ENCODE assay signal across 10 cellular contexts in the genomic region with DNA sequence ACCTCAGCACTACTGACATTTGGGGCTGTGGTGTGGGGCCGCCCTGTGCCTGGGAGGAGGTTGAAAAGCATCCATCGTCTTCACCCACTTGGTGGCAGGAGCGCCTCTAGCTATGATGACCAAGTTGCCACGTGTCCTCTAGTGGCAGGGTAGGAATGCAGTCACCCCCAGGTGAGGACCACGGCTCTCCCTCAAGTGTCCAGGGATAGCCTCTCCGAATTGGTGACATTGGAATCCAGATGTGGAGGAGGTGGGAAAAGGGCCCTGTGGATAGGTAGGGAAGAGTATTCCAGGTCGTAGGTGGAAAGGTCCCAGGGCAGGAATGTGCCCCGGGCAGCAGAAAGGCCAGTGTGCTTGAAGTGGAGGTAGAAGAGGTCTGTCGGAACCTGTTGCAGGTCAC. TPM values are rescaled to one million over a fixed set of nuclear protein-coding genes. Genes with fewer than 3 reads are reported as not detected.
DNase-seq lines count a peak whose midpoint lies in the region; ATAC-seq and TF ChIP-seq lines count a peak whose summit lies in the region.
"Had no signal": no experiment of that assay in that cellular context is flagged by ENCODE, and none has a peak within 500 bp of the region (broad histone marks: within the 10 kb centered on the region; RNA-seq: fewer than 3 reads in every experiment).

No MANE protein-coding gene starts in this region.

- no peak overlapping the region for H3K4me2 ChIP-seq in hepatocyte

- H3K79me2 ChIP-seq in hepatocyte, result no peaks in the 10 kb centered on the region

- CTCF ChIA-PET in RWPE1 (lab: Yijun Ruan, JAX), result interaction anchor here (1.4 kb wide), 1 partner anchor 32 kb away, joined by 3 read pairs; no protein-coding TSS in a partner anchor

- peaks cover 6% of the 10 kb centered on the region for H3K4me1 ChIP-seq in hepatocyte (ENCODE audit: insufficient read depth)

- H3K36me3 Mint-ChIP-seq in CD14-positive monocyte, result peaks cover 60 to 89% of the 10 kb centered on the region in 2 donors

- H3K27me3 Mint-ChIP-seq in CD14-positive monocyte (ENCODE audit: low read depth in 3 of 3), result no peaks in the 10 kb centered on the region

- TF ChIP-seq CTCF in CD14-positive monocyte (IDR thresholded peaks at IDR 0.05) (no peak), GM06990 (IDR thresholded peaks at IDR 0.05; ENCODE audit: insufficient read depth, low read length, poor library complexity, severe bottlenecking) (peak; percentile 33), RWPE1 (conservative IDR thresholded peaks at IDR 0.05; ENCODE audit: low read depth) (no peak), hepatocyte (IDR thresholded peaks at IDR 0.05; ENCODE audit: poor library complexity) (peak; percentile 6)

- no peak for ATAC-seq in HG02678 (IDR thresholded peaks at IDR 0.05; ENCODE audit: unreplicated experiment)
- no peak for ATAC-seq in GM19452 (IDR thresholded peaks at IDR 0.05; ENCODE audit: unreplicated experiment)

- POLR2A ChIA-PET in RWPE1 (lab: Yijun Ruan, JAX; ENCODE audit: low non-redundant PET), result no interaction called here

- H3K4me3 ChIP-seq in GM06990 (replicated peaks; ENCODE audit: low read depth, low read length), result no peak overlapping the region
- H3K4me3 ChIP-seq in hepatocyte, result no peak overlapping the region

- peak overlapping the region in 5 of 7 donors; percentile 41 to 60 (median 50) for H3K27ac Mint-ChIP-seq in CD14-positive monocyte

- no peaks in the 10 kb centered on the region for H4K20me1 ChIP-seq in hepatocyte (ENCODE audit: insufficient read depth, poor library complexity, severe bottlenecking)

- peaks cover 23% of the 10 kb centered on the region for H3K4me1 Mint-ChIP-seq in CD14-positive monocyte
- H3K4me1 Mint-ChIP-seq: neural crest cell had no signal

- H3K27me3 ChIP-seq in GM06990 (replicated peaks; ENCODE audit: control insufficient read depth, insufficient read depth, low read length), result no peaks in the 10 kb centered on the region
- H3K27me3 ChIP-seq in hepatocyte, result no peaks in the 10 kb centered on the region

- H3K4me3 Mint-ChIP-seq in CD14-positive monocyte, result no peak overlapping the region
- H3K4me3 Mint-ChIP-seq: neural crest cell had no signal

- 53% methylated on average over 9 of the region's 9 CpGs for WGBS in hepatocyte (ENCODE audit: low lambda C conversion rate, missing lambda C conversion rate)

- intact Hi-C loops in CD14-positive monocyte (cut with micrococcal nuclease), result no loop called here

- DNase-seq in CD14-positive monocyte (ENCODE audit: low spot score), result no peak
- DNase-seq in GM06990 (ENCODE audit: extremely low read depth, insufficient read length), result no peak
- no peak for DNase-seq in RWPE1 (ENCODE audit: low spot score)
- no peak for DNase-seq in hepatocyte (ENCODE audit: low spot score)
- no peak for DNase-seq in NCI-H2029 treated with DMSO at 0.1 percent for 48 hours (lab: John Stamatoyannopoulos, UW)
- no peak for DNase-seq in activated CD8-positive, alpha-beta memory T cell treated with anti-CD3 and anti-CD28 coated beads, Interleukin-2, amount 50 U/mL, for 4 hours
- DNase-seq: NCI-H1092 treated with DMSO at 0.1 percent for 48 hours had no signal

- H3K9me2 ChIP-seq in hepatocyte (replicated peaks; ENCODE audit: insufficient read depth), result no peaks in the 10 kb centered on the region

- H3K9me3 Mint-ChIP-seq in CD14-positive monocyte, result no peaks in the 10 kb centered on the region
- H3K9me3 Mint-ChIP-seq: neural crest cell had no signal

- H3K27ac ChIP-seq in RWPE1 (peak overlapping the region; percentile 35), hepatocyte (no peak overlapping the region)

- H2AFZ ChIP-seq in hepatocyte, result no peak overlapping the region

- no peaks in the 10 kb centered on the region for H3K9me3 ChIP-seq in hepatocyte (ENCODE audit: low read depth)

- H3K36me3 ChIP-seq in GM06990 (ENCODE audit: control insufficient read depth, insufficient read depth, low read length) (peaks cover 2% of the 10 kb centered on the region; the same call in 1 of the 2 replicates), hepatocyte (replicated peaks; ENCODE audit: insufficient read depth, low read depth) (no peaks in the 10 kb centered on the region)

RNA-seq across cellular contexts. Expression of a gene that starts 37.6 kb away (rescaled TPM):
- polyA plus RNA-seq in CD14-positive monocyte, result under 1 TPM; 0.46 to 0.87 TPM
- total RNA-seq in hepatocyte, result 43.0 and 50.3 TPM in 2 replicates
- polyA plus RNA-seq in hepatocyte, result 35.9 and 36.7 TPM in 2 replicates

Comparison
In these comparisons a context has a peak if more than half of its experiments do, and no peak if none do; other contexts are left out.
1. CTCF ChIP-seq: peak in GM06990 (single experiment) and hepatocyte (single experiment); none in CD14-positive monocyte (single experiment) and RWPE1 (single experiment).
2. RNA of a gene that starts 37.6 kb away (polyA plus RNA-seq): 35.9 to 36.7 TPM in hepatocyte; 0.46 to 0.87 TPM in CD14-positive monocyte; every median in the first group is over 10 times any median in the second.